Comparison of ENCODE assay signal across 9 cellular contexts in the genomic region with DNA sequence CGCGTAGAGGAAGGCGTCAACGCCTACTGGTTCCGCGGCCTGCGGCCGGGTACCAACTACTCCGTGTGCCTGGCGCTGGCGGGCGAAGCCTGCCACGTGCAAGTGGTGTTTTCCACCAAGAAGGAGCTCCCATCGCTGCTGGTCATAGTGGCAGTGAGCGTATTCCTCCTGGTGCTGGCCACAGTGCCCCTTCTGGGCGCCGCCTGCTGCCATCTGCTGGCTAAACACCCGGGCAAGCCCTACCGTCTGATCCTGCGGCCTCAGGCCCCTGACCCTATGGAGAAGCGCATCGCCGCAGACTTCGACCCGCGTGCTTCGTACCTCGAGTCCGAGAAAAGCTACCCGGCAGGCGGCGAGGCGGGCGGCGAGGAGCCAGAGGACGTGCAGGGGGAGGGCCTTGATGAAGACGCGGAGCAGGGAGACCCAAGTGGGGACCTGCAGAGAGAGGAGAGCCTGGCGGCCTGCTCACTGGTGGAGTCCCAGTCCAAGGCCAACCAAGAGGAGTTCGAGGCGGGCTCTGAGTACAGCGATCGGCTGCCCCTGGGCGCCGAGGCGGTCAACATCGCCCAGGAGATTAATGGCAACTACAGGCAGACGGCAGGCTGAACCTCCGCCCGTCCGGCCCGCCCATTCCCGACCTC. TPM values are rescaled to one million over a fixed set of nuclear protein-coding genes. Genes with fewer than 3 reads are reported as not detected.
DNase-seq lines count a peak whose midpoint lies in the region; ATAC-seq, FAIRE-seq and TF ChIP-seq lines count a peak whose summit lies in the region.
"Had no signal": no experiment of that assay in that cellular context is flagged by ENCODE, and none has a peak within 500 bp of the region (broad histone marks: within the 10 kb centered on the region; RNA-seq: fewer than 3 reads in every experiment).

No MANE protein-coding gene starts in this region.

- no peak overlapping the region for H3K4me3 ChIP-seq in OCI-LY7 (ENCODE audit: low read depth, low read length, poor library complexity, severe bottlenecking)
- no peak overlapping the region for H3K4me3 ChIP-seq in pancreas

- peak; percentile 62 to 84 (median 81) for ATAC-seq in pancreas
- no peak for ATAC-seq in GM21381 (IDR thresholded peaks at IDR 0.05; ENCODE audit: unreplicated experiment)
- ATAC-seq in HG03520 (IDR thresholded peaks at IDR 0.05; ENCODE audit: unreplicated experiment), result no peak

- H3K27me3 ChIP-seq in pancreas, result peaks cover 0 to 46% (median 2%) of the 10 kb centered on the region in 4 donors

- intact Hi-C loops in OCI-LY7 (cut with micrococcal nuclease; ENCODE audit: unreplicated experiment), result no loop called here
- intact Hi-C loops in pancreas (cut with DNase I), result no loop called here

- H2AFZ ChIP-seq in OCI-LY7 (ENCODE audit: low read length), result no peak overlapping the region

- BruUV-seq in OCI-LY7 (replicated peaks; lab: Mats Ljungman, UMichigan), result no TSS peak

- TF ChIP-seq CTCF in OCI-LY7 (conservative IDR thresholded peaks at IDR 0.05; ENCODE audit: low read length), result peak; percentile 37
- peak; percentile 9 to 40 (median 34) for TF ChIP-seq CTCF in pancreas (IDR thresholded peaks at IDR 0.05)

- H3K27ac ChIP-seq in OCI-LY7 (ENCODE audit: low read depth, low read length, poor library complexity, severe bottlenecking) (no peak overlapping the region), pancreas (no peak overlapping the region)

- WGBS in pancreas, 2 donors, result 11 to 13% methylated on average over 49 to 53 of the region's 53 CpGs

- H3K9me2 ChIP-seq in OCI-LY7 (ENCODE audit: insufficient read depth, low read length), result no peaks in the 10 kb centered on the region

- H3K9me3 ChIP-seq in OCI-LY7 (ENCODE audit: low read length), result no peaks in the 10 kb centered on the region
- no peaks in the 10 kb centered on the region for H3K9me3 ChIP-seq in pancreas

- CTCF ChIA-PET in OCI-LY7 (lab: Charles Lee; ENCODE audit: unreplicated experiment), result no interaction called here

- POLR2A ChIA-PET in OCI-LY7 (lab: Charles Lee), result no interaction called here

- DNase-seq in DMS53 treated with DMSO at 0.1 percent for 48 hours (lab: John Stamatoyannopoulos, UW; ENCODE audit: unreplicated experiment) (peak; percentile 73), OCI-LY7 (ENCODE audit: low spot score) (no peak), fibroblast of peridontal ligament (ENCODE audit: extremely low read depth) (peak; percentile 20), pancreas (peak; percentile 41 to 90 (median 64)), RKO (ENCODE audit: low spot score) (no peak), putamen (ENCODE audit: low spot score) (no peak)

- H3K4me2 ChIP-seq in OCI-LY7 (ENCODE audit: low read length), result no peak overlapping the region

- no peak for FAIRE-seq in pancreas (lab: Jason Lieb, UNC)
- FAIRE-seq: colon had no signal

- H3K4me1 ChIP-seq in OCI-LY7 (ENCODE audit: insufficient read depth, low read length, poor library complexity, severe bottlenecking) (no peaks in the 10 kb centered on the region), pancreas (peaks cover 0 to 15% (median 0%) of the 10 kb centered on the region in 3 donors)

- no peaks in the 10 kb centered on the region for H3K36me3 ChIP-seq in OCI-LY7 (ENCODE audit: insufficient read depth, low read length)
- no peaks in the 10 kb centered on the region for H3K36me3 ChIP-seq in pancreas

- no peaks in the 10 kb centered on the region for H3K79me2 ChIP-seq in OCI-LY7 (ENCODE audit: insufficient read depth, low read depth, low read length)

- H4K20me1 ChIP-seq in OCI-LY7 (ENCODE audit: insufficient read depth, low read length), result no peaks in the 10 kb centered on the region

RNA-seq across cellular contexts. Expression of a gene that starts 4.1 kb away (rescaled TPM):
- not detected in 2 replicates for total RNA-seq in OCI-LY7 (2014; rRNA removed; shearing (Covaris generic))
- total RNA-seq in OCI-LY7 (2022) (not detected in 2 replicates), pancreas (under 1 TPM; 0.08 to 0.50 (median 0.16) TPM)
- polyA plus RNA-seq in pancreas, result under 1 TPM; 0.23 to 0.31 TPM

RNA-seq across cellular contexts. Expression of a gene that starts 39.0 kb away (rescaled TPM):
- total RNA-seq in OCI-LY7 (2014; rRNA removed; shearing (Covaris generic)), result not detected in 2 replicates
- total RNA-seq in OCI-LY7 (2022) (not detected in 2 replicates), pancreas (10 to 100 TPM in 1 of 6 donors, 1 to 10 TPM in 5; 1.5 to 29.4 (median 3.2) TPM)
- polyA plus RNA-seq in pancreas, result 1 to 10 TPM; 3.1 to 3.6 TPM

RNA-seq across cellular contexts. Expression of a gene that starts 52.2 kb away (rescaled TPM):
- total RNA-seq in OCI-LY7 (2014; rRNA removed; shearing (Covaris generic)), result 0.76 TPM in 1 of 2 replicates, not detected in the other
- total RNA-seq in OCI-LY7 (2022) (0.13 and 0.63 TPM in 2 replicates), pancreas (not detected)
- polyA plus RNA-seq in pancreas, result not detected

Comparison
In these comparisons a context has a peak if more than half of its experiments do, and no peak if none do; other contexts are left out.
1. DNase-seq: peak in DMS53 treated with DMSO at 0.1 percent for 48 hours (single experiment), fibroblast of peridontal ligament (single experiment) and pancreas (6 of 6); none in OCI-LY7 (single experiment), RKO (single experiment) and putamen (single experiment).
2. ATAC-seq: peak in pancreas (4 of 4); none in GM21381 (single experiment) and HG03520 (single experiment).